Comparison of ENCODE assay signal across 8 cellular contexts in genomic region chr20:49846206-49846807, GRCh38. TPM values are rescaled to one million over a fixed set of nuclear protein-coding genes. Genes with fewer than 3 reads are reported as not detected.
DNase-seq lines count a peak whose midpoint lies in the region; ATAC-seq and TF ChIP-seq lines count a peak whose summit lies in the region.

No MANE protein-coding gene starts in this region.

- no peak overlapping the region for H3K4me3 ChIP-seq in right lobe of liver

- H3K4me1 ChIP-seq in right lobe of liver: peaks cover 0 to 5% (median 0%) of the 10 kb centered on the region in 4 donors

- H3K27me3 ChIP-seq in right lobe of liver: no peaks in the 10 kb centered on the region

- DNase-seq in activated T-cell treated with anti-CD3 and anti-CD28 coated beads for 1 hour (ENCODE audit: low read depth) (peak; percentile 30), NCI-H146 treated with DMSO at 0.1 percent for 48 hours (lab: John Stamatoyannopoulos, UW; ENCODE audit: unreplicated experiment) (peak; percentile 60), T1000 (lab: John Stamatoyannopoulos, UW) (peak; percentile 40), cerebellar cortex (ENCODE audit: low spot score) (peak; percentile 65), right lobe of liver (no peak)
- DNase-seq in activated T-cell treated with anti-CD3 and anti-CD28 coated beads, Interleukin-2, amount 50 U/mL, for 1 hour: no peak
- peak; percentile 15 for DNase-seq in stimulated activated CD8-positive, alpha-beta memory T cell treated with anti-CD3 and anti-CD28 coated beads, Interleukin-4, amount 100 ng/mL, for 24 hours (ENCODE audit: low read depth)

- H3K36me3 ChIP-seq in right lobe of liver: peaks cover 0 to 23% (median 2%) of the 10 kb centered on the region in 4 donors

- 54% methylated on average over 6 of the region's 6 CpGs for WGBS in right lobe of liver (ENCODE audit: insufficient coverage, low coverage, low lambda C conversion rate, missing lambda C conversion rate)

- H3K9me3 ChIP-seq in right lobe of liver: no peaks in the 10 kb centered on the region

- intact Hi-C loops in right lobe of liver (cut with DNase I): loop anchor here in 1 of 2 donors (10.0 kb wide), 1 partner anchor 232 kb away; no protein-coding TSS in a partner anchor

- no peak for TF ChIP-seq POLR2A in right lobe of liver (IDR thresholded peaks at IDR 0.05)

- H3K27ac ChIP-seq in right lobe of liver: peak overlapping the region in 1 of 3 donors; percentile 7

- peak; percentile 68 to 73 (median 70) for TF ChIP-seq CTCF in right lobe of liver (IDR thresholded peaks at IDR 0.05)

- peak; percentile 92 to 94 (median 94) for ATAC-seq in right lobe of liver
- ATAC-seq in HG03439 (IDR thresholded peaks at IDR 0.05; ENCODE audit: unreplicated experiment): no peak

RNA-seq across cellular contexts. Expression of gene SLC9A8, which starts 33.7 kb away (rescaled TPM):
- total RNA-seq in right lobe of liver: 10 to 100 TPM in 3 of 6 experiments, 1 to 10 TPM in 3; 6.8 to 10.6 (median 9.6) TPM

Comparison
In these comparisons a context has a peak if more than half of its experiments do, and no peak if none do; other contexts are left out.
1. DNase-seq: peak in activated T-cell treated with anti-CD3 and anti-CD28 coated beads for 1 hour (single experiment), NCI-H146 treated with DMSO at 0.1 percent for 48 hours (single experiment), T1000 (single experiment), cerebellar cortex (single experiment) and stimulated activated CD8-positive, alpha-beta memory T cell treated with anti-CD3 and anti-CD28 coated beads, Interleukin-4, amount 100 ng/mL, for 24 hours (single experiment); none in activated T-cell treated with anti-CD3 and anti-CD28 coated beads, Interleukin-2, amount 50 U/mL, for 1 hour (single experiment) and right lobe of liver (0 of 3).